Comparison of ENCODE assay signal across 24 cellular contexts in the genomic region with DNA sequence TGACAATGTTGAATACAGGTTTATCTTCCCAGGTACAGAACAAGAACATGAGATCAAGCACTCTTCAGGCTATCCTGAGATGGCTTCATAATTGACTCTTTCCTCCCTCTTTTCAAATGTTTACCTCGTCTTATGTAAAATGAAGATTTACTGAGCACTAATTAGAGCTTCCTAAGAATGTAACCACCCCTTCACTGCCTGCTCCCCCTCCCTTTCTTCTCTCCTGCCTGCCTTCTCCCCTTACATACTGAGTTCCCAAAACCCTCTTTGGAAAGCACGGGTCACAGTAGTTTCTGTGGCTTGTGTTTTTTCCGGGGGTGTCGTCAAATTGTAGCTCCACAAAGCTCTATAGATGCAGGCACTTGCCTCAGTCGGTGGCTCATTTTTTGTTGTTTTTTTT. TPM values are rescaled to one million over a fixed set of nuclear protein-coding genes. Genes with fewer than 3 reads are reported as not detected.
"Had no signal": no experiment of that assay in that cellular context is flagged by ENCODE, and none has a peak within 500 bp of the region (broad histone marks: within the 10 kb centered on the region; RNA-seq: fewer than 3 reads in every experiment).

No MANE protein-coding gene starts in this region.

RNA-seq across cellular contexts. Expression of gene GOLGA6L7, which starts 5.2 kb away (rescaled TPM):
- total RNA-seq: activated CD4-positive, alpha-beta memory T cell treated with anti-CD3 and anti-CD28 coated beads for 36 hours; activated CD4-positive, alpha-beta T cell treated with anti-CD3 and anti-CD28 coated beads for 36 hours; activated CD4-positive, alpha-beta T cell treated with anti-CD3 and anti-CD28 coated beads, Interleukin-2, amount 10 ng/mL, durations not matched to agents 24 days and 14 days; activated CD8-positive, alpha-beta memory T cell treated with anti-CD3 and anti-CD28 coated beads for 36 hours; activated CD8-positive, alpha-beta memory T cell treated with anti-CD3 and anti-CD28 coated beads, Interleukin-2, amount 10 ng/mL, durations not matched to agents 7 days and 5 days; activated CD8-positive, alpha-beta T cell treated with anti-CD3 and anti-CD28 coated beads, Interleukin-2, amount 10 ng/mL, durations not matched to agents 7 days and 5 days; activated naive CD4-positive, alpha-beta T cell treated with anti-CD3 and anti-CD28 coated beads for 36 hours; activated naive CD8-positive, alpha-beta T cell treated with anti-CD3 and anti-CD28 coated beads for 36 hours; activated T-helper 1 cell treated with anti-CD3 and anti-CD28 coated beads, Interleukin-12 subunit alpha, Interleukin-12 subunit beta, Interleukin-2, Interleukin-4 antibody, amounts not matched to agents 30 ng/mL and 10 ng/mL and 1 ng/mL, durations not matched to agents 14 hours and 24 hours and 36 hours; activated T-helper 2 cell treated with anti-CD3 and anti-CD28 coated beads, Interferon-gamma antibody, Interleukin-2, Interleukin-4, amounts not matched to agents 10 μg/mL and 5 μg/mL and 100 μg/mL, durations not matched to agents 14 hours and 24 hours and 36 hours; adrenal gland; aorta; body of pancreas; cardiac muscle cell; colonic mucosa; dermis microvascular lymphatic vessel endothelial cell; endothelial cell of umbilical vein; esophagus squamous epithelium; fibroblast of lung; fibroblast of villous mesenchyme; gastroesophageal sphincter; glomerular endothelial cell; T-helper 17 cell had no signal
- polyA plus RNA-seq: adrenal gland, aorta, endothelial cell of umbilical vein, esophagus, fibroblast of lung had no signal
